In the genomic region with DNA sequence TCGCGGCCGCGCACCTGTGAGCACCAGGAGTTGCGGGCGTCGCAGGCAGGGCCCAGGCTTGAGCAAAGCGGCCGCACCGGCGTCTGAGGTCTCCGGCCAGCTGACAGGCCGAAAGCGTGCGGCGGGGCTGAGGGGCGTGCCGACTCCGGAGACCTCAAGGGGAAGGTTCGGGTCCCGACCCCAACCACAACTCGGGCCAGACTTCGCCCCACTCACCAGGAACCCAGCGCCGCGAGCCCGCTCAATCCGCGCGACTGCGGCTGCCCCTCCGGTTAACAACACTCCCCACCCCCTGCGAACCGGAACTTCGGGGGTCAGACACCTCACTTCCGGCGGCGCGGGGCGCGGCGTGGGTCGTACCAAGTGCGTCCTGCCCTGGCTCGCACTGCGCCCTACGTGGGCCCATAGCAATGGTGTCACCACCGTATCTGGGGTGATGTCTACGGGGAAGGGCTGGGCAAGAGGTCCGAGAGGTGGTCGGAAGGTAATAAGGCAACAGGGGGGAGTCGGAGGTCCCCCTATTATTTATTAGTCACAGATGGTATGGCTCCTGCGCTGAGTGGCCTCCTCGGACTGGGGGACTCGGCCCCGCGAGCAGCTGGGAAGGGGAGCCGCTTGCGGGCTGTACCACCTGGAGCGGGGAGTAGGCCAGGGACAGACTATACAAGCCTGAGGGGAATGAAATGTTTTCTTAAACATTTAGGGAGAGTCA, we compare ENCODE assay signal across 1 cellular context.
TF ChIP-seq lines count a peak whose summit lies in the region.

A gene (minus strand): TSS at position 280 of the 712 bp plus-strand sequence. CDS start 918 bp downstream, outside the sequence.

TF ChIP-seq in SK-N-SH, 30 proteins besides CTCF, POLR2A, EP300 and RAD21 (continued from another document):
- TF ChIP-seq, protein P1, sequence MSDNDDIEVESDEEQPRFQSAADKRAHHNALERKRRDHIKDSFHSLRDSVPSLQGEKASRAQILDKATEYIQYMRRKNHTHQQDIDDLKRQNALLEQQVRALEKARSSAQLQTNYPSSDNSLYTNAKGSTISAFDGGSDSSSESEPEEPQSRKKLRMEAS (IDR thresholded peaks at IDR 0.05; ENCODE audit: low read depth): peak; percentile 43; the same call in 1 of the 2 replicates
- TF ChIP-seq, protein P2, sequence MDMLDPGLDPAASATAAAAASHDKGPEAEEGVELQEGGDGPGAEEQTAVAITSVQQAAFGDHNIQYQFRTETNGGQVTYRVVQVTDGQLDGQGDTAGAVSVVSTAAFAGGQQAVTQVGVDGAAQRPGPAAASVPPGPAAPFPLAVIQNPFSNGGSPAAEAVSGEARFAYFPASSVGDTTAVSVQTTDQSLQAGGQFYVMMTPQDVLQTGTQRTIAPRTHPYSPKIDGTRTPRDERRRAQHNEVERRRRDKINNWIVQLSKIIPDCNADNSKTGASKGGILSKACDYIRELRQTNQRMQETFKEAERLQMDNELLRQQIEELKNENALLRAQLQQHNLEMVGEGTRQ (IDR thresholded peaks at IDR 0.05; ENCODE audit: borderline replicate concordance, low read depth, low read length): no peak
- TF ChIP-seq, protein P3, sequence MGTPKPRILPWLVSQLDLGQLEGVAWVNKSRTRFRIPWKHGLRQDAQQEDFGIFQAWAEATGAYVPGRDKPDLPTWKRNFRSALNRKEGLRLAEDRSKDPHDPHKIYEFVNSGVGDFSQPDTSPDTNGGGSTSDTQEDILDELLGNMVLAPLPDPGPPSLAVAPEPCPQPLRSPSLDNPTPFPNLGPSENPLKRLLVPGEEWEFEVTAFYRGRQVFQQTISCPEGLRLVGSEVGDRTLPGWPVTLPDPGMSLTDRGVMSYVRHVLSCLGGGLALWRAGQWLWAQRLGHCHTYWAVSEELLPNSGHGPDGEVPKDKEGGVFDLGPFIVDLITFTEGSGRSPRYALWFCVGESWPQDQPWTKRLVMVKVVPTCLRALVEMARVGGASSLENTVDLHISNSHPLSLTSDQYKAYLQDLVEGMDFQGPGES (IDR thresholded peaks at IDR 0.05; ENCODE audit: low read depth, low read length): no peak
- TF ChIP-seq JUND (IDR thresholded peaks at IDR 0.05) (peak; percentile 27; the same call in 1 of the 2 replicates), FOXM1 (IDR thresholded peaks at IDR 0.05; ENCODE audit: low read depth) (no peak)
